Comparison of ENCODE assay signal across 10 cellular contexts in the genomic region with DNA sequence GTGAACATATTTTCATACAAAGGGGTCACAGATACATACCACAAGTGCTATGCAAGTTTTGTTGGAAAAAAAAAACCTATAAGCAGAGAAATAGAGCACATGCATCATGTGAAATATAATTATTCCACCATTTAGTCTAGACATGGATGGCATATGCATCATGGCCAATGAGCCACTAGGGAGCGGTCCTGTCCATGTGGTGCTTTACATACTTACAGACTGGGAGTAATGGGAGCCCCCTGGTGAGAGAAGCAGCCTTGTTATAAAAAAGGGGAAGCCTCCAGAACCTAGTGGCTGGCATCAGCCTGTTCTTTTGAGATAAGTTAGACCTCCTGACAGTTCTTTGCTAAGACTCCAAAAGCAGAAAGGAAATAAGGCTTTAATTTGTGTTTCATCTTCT.
A peak's percentile ranks its signal among the peaks of the same experiment; 100 is the strongest.
DNase-seq lines count a peak whose midpoint lies in the region; ATAC-seq and TF ChIP-seq lines count a peak whose summit lies in the region.
"Had no signal": no experiment of that assay in that cellular context is flagged by ENCODE, and none has a peak within 500 bp of the region (broad histone marks: within the 10 kb centered on the region; RNA-seq: fewer than 3 reads in every experiment).

No MANE protein-coding gene starts in this region.

- no peaks in the 10 kb centered on the region for H3K36me3 ChIP-seq in HAP-1 (replicated peaks)
- H3K36me3 ChIP-seq: BLaER1 treated with 17β-estradiol and CSF1 and Interleukin-3, amounts not matched to agents 10 nM and 100 nM had no signal

- peak; percentile 37 for TF ChIP-seq CTCF in endothelial cell (IDR thresholded peaks at IDR 0.05; ENCODE audit: unreplicated experiment)
- TF ChIP-seq CTCF in natural killer cell (IDR thresholded peaks at IDR 0.05), result no peak

- no peaks in the 10 kb centered on the region for H3K27me3 ChIP-seq in HAP-1 (ENCODE audit: low read depth)
- H3K27me3 ChIP-seq: BLaER1 treated with 17β-estradiol and CSF1 and Interleukin-3, amounts not matched to agents 10 nM and 100 nM had no signal

- no peak for ATAC-seq in natural killer cell
- ATAC-seq in GM21447 (IDR thresholded peaks at IDR 0.05; ENCODE audit: unreplicated experiment), result no peak
- ATAC-seq: HCT116 had no signal

- in situ Hi-C loops in HAP-1 (cut with MboI; ENCODE audit: low sequenced_read_pairs), result no loop called here

- H3K4me3 Mint-ChIP-seq in endothelial cell (ENCODE audit: unreplicated experiment), result no peak overlapping the region
- H3K4me3 Mint-ChIP-seq in natural killer cell, result no peak overlapping the region

- peak; percentile 40 for DNase-seq in A172 (ENCODE audit: low spot score)
- peak; percentile 51 to 68 for DNase-seq in HAP-1 (ENCODE audit: low spot score in 2 of 2)
- DNase-seq in NOMO-1 treated with dmso at 0.1 percent for 144 hours (lab: John Stamatoyannopoulos, UW; ENCODE audit: unreplicated experiment), result peak; percentile 39
- peak; percentile 52 for DNase-seq in endothelial cell (ENCODE audit: low spot score)
- DNase-seq in cortex of kidney (lab: John Stamatoyannopoulos, UW), result no peak
- DNase-seq in activated CD4-positive, alpha-beta T cell treated with anti-CD3 and anti-CD28 coated beads for 4 hours, result no peak
- no peak for DNase-seq in natural killer cell

- no peaks in the 10 kb centered on the region for H3K4me1 ChIP-seq in HAP-1
- H3K4me1 ChIP-seq: BLaER1 treated with 17β-estradiol and CSF1 and Interleukin-3, amounts not matched to agents 10 nM and 100 nM had no signal

- no peaks in the 10 kb centered on the region for H3K4me1 Mint-ChIP-seq in endothelial cell (ENCODE audit: unreplicated experiment)
- no peaks in the 10 kb centered on the region for H3K4me1 Mint-ChIP-seq in natural killer cell

- H3K27me3 Mint-ChIP-seq in endothelial cell (ENCODE audit: unreplicated experiment) (no peaks in the 10 kb centered on the region), natural killer cell (ENCODE audit: low read depth in 2 of 2) (no peaks in the 10 kb centered on the region)

- intact Hi-C loops in natural killer cell (cut with micrococcal nuclease), result no loop called here

- H3K9me3 Mint-ChIP-seq in endothelial cell (ENCODE audit: unreplicated experiment) (no peaks in the 10 kb centered on the region), natural killer cell (peaks cover 11 to 12% of the 10 kb centered on the region in 2 donors)

- H3K36me3 Mint-ChIP-seq in endothelial cell (ENCODE audit: low read depth, unreplicated experiment) (no peaks in the 10 kb centered on the region), natural killer cell (no peaks in the 10 kb centered on the region)

- H3K4me3 ChIP-seq in HAP-1, result no peak overlapping the region
- H3K4me3 ChIP-seq: BLaER1 treated with 17β-estradiol and CSF1 and Interleukin-3, amounts not matched to agents 10 nM and 100 nM had no signal

- H3K27ac Mint-ChIP-seq in endothelial cell (ENCODE audit: unreplicated experiment), result no peak overlapping the region
- no peak overlapping the region for H3K27ac Mint-ChIP-seq in natural killer cell

- H3K9me3 ChIP-seq in HAP-1, result no peaks in the 10 kb centered on the region
- H3K9me3 ChIP-seq: BLaER1 treated with 17β-estradiol and CSF1 and Interleukin-3, amounts not matched to agents 10 nM and 100 nM had no signal

Comparison
In these comparisons a context has a peak if more than half of its experiments do, and no peak if none do; other contexts are left out.
1. DNase-seq: peak in A172 (single experiment), HAP-1 (2 of 2), NOMO-1 treated with dmso at 0.1 percent for 144 hours (single experiment) and endothelial cell (single experiment); none in cortex of kidney (single experiment), activated CD4-positive, alpha-beta T cell treated with anti-CD3 and anti-CD28 coated beads for 4 hours (0 of 2) and natural killer cell (single experiment).